1 cellular context compared by ENCODE assay signal in the genomic region with DNA sequence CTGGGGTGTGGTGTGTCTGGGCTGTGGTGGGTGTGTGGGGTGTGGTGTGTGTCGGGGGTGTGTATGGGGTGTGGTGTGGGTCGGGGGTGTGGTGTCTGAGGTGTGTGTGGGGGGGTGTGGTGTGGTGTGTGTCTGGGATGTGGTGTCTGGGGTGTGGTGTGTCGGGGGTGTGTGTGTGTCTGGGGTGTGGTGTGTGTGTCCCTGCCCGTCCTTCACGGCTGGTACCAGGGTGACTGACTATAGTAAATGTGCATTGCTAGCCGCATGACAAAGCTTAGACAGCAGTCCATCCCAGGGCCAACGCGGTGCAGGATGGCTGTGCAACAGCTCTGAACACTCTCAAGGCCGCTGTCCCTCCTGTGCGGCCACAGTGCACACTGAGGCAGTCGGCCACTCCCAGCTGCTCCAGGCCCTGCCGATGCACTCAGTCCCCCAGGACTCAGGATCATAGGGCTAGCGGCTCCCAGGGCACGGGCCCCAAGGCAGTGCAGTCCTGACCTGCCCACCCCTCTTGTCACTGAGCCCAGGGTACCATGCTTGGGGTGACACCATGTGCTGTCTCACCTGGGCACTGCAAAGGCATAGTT.
TF ChIP-seq lines count a peak whose summit lies in the region.

No MANE protein-coding gene starts in this region.

TF ChIP-seq in GM12878, 131 proteins besides CTCF, POLR2A, EP300 and RAD21 (continued from another document):
- TF ChIP-seq, protein P1, sequence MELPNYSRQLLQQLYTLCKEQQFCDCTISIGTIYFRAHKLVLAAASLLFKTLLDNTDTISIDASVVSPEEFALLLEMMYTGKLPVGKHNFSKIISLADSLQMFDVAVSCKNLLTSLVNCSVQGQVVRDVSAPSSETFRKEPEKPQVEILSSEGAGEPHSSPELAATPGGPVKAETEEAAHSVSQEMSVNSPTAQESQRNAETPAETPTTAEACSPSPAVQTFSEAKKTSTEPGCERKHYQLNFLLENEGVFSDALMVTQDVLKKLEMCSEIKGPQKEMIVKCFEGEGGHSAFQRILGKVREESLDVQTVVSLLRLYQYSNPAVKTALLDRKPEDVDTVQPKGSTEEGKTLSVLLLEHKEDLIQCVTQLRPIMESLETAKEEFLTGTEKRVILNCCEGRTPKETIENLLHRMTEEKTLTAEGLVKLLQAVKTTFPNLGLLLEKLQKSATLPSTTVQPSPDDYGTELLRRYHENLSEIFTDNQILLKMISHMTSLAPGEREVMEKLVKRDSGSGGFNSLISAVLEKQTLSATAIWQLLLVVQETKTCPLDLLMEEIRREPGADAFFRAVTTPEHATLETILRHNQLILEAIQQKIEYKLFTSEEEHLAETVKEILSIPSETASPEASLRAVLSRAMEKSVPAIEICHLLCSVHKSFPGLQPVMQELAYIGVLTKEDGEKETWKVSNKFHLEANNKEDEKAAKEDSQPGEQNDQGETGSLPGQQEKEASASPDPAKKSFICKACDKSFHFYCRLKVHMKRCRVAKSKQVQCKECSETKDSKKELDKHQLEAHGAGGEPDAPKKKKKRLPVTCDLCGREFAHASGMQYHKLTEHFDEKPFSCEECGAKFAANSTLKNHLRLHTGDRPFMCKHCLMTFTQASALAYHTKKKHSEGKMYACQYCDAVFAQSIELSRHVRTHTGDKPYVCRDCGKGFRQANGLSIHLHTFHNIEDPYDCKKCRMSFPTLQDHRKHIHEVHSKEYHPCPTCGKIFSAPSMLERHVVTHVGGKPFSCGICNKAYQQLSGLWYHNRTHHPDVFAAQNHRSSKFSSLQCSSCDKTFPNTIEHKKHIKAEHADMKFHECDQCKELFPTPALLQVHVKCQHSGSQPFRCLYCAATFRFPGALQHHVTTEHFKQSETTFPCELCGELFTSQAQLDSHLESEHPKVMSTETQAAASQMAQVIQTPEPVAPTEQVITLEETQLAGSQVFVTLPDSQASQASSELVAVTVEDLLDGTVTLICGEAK (IDR thresholded peaks at IDR 0.05; ENCODE audit: borderline replicate concordance): no peak
- TF ChIP-seq RUNX3 (IDR thresholded peaks at IDR 0.05; ENCODE audit: low read length) (0 out of 2 replicates have a peak, but pooled peaks have one; percentile 8), POLR2AphosphoS5 (IDR thresholded peaks at IDR 0.05; ENCODE audit: low read length) (peak; percentile 20; the same call in 1 of the 2 replicates), ZNF207 (IDR thresholded peaks at IDR 0.05; ENCODE audit: borderline replicate concordance) (no peak)
